Comparison of ENCODE assay signal across 22 cellular contexts in genomic region chr13:113793718-113794085, GRCh38.
"Had no signal": no experiment of that assay in that cellular context is flagged by ENCODE, and none has a peak within 500 bp of the region (broad histone marks: within the 10 kb centered on the region; RNA-seq: fewer than 3 reads in every experiment).

No MANE protein-coding gene starts in this region.

- H3K9ac ChIP-seq: neural progenitor cell had no signal

- ATAC-seq: effector memory CD8-positive, alpha-beta T cell; gastroesophageal sphincter; left lung; natural killer cell treated with Interleukin-12 subunit alpha and Interleukin-12 subunit beta and Interleukin-15 and Interleukin-18, amount 100 ng/mL, for 72 hours; pancreas had no signal

- H3K4me1 ChIP-seq: esophagus squamous epithelium, gastroesophageal sphincter, left lung, lower lobe of right lung, neural progenitor cell, pancreas, prostate gland, right lobe of liver, tibial artery, upper lobe of left lung, vagina had no signal

- H3K27ac ChIP-seq: esophagus squamous epithelium, gastroesophageal sphincter, left lung, lower lobe of right lung, neural progenitor cell, pancreas, prostate gland, right lobe of liver, skin epidermis, tibial artery, upper lobe of left lung, vagina had no signal

- H2AFZ ChIP-seq: neural progenitor cell had no signal

- H3K9me3 Mint-ChIP-seq: dendritic cell treated with granulocyte-macrophage colony-stimulating factor and Interleukin-4, amounts not matched to agents 40 ng/mL and 50 ng/mL, for 4 days; effector memory CD8-positive, alpha-beta T cell; memory B cell; mesothelial cell of epicardium; natural killer cell treated with Interleukin-12 subunit alpha and Interleukin-12 subunit beta and Interleukin-15 and Interleukin-18, amount 100 ng/mL, for 72 hours had no signal

- H3K27ac Mint-ChIP-seq: dendritic cell treated with granulocyte-macrophage colony-stimulating factor and Interleukin-4, amounts not matched to agents 40 ng/mL and 50 ng/mL, for 4 days; effector memory CD8-positive, alpha-beta T cell; memory B cell; mesothelial cell of epicardium; natural killer cell treated with Interleukin-12 subunit alpha and Interleukin-12 subunit beta and Interleukin-15 and Interleukin-18, amount 100 ng/mL, for 72 hours; neural progenitor cell had no signal

- H3K4me2 ChIP-seq: neural progenitor cell had no signal

- H3K36me3 Mint-ChIP-seq: memory B cell; mesothelial cell of epicardium; natural killer cell treated with Interleukin-12 subunit alpha and Interleukin-12 subunit beta and Interleukin-15 and Interleukin-18, amount 100 ng/mL, for 72 hours; neural progenitor cell had no signal

- H3K9me3 ChIP-seq: esophagus squamous epithelium, gastroesophageal sphincter, left lung, lower lobe of right lung, pancreas, prostate gland, right lobe of liver, tibial artery, upper lobe of left lung, vagina had no signal

- DNase-seq: effector memory CD8-positive, alpha-beta T cell; esophagus squamous epithelium; foreskin fibroblast; glutamatergic neuron; lower lobe of right lung; occipital lobe; right lobe of liver; stimulated activated CD4-positive, alpha-beta T cell treated with anti-CD3 and anti-CD28 coated beads, Interleukin-12 subunit alpha, Interleukin-12 subunit beta, amount 100 ng/mL, for 4 hours; stimulated activated naive CD4-positive, alpha-beta T cell treated with Interleukin-2 at 50 U/mL for 16 hours had no signal

- H3K36me3 ChIP-seq: neural progenitor cell, pancreas, prostate gland, right lobe of liver, tibial artery, vagina had no signal

- H3K27me3 ChIP-seq: gastroesophageal sphincter, left lung, neural progenitor cell, pancreas, right lobe of liver, upper lobe of left lung, vagina had no signal

- H3K4me1 Mint-ChIP-seq: memory B cell, mesothelial cell of epicardium, neural progenitor cell had no signal

- H3K4me3 Mint-ChIP-seq: dendritic cell treated with granulocyte-macrophage colony-stimulating factor and Interleukin-4, amounts not matched to agents 40 ng/mL and 50 ng/mL, for 4 days; effector memory CD8-positive, alpha-beta T cell; memory B cell; mesothelial cell of epicardium; natural killer cell treated with Interleukin-12 subunit alpha and Interleukin-12 subunit beta and Interleukin-15 and Interleukin-18, amount 100 ng/mL, for 72 hours; neural progenitor cell had no signal

- H3K4me3 ChIP-seq: esophagus squamous epithelium, gastroesophageal sphincter, left lung, lower lobe of right lung, neural progenitor cell, pancreas, prostate gland, right lobe of liver, skin epidermis, tibial artery, upper lobe of left lung, vagina had no signal
